ENCODE assay signal across 8 cellular contexts in the genomic region with DNA sequence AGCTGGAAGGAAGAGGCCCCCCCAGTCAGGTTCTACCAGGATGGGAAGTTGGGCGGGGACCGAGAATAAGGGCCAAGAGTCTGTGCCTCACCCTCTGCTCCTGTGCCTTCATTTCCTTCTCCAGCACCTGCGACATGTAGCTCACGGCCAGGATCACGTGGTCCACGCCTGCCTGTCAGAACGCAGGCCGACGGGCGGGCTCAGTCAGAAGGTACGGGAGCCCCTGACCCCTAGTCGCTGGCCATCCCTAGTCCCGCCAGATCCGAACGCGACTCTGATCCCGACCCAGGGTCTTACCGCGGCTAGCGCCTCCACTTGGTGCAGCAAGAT. TPM values are rescaled to one million over a fixed set of nuclear protein-coding genes. Genes with fewer than 3 reads are reported as not detected.
DNase-seq lines count a peak whose midpoint lies in the region; ATAC-seq and TF ChIP-seq lines count a peak whose summit lies in the region.

No MANE protein-coding gene starts in this region.

- CTCF ChIA-PET in PC-9 (lab: Charles Lee) = no interaction called here
- CTCF ChIA-PET in activated naive CD4-positive, alpha-beta T cell treated with anti-CD3 and anti-CD28 coated beads, Interleukin-2, amount 10 ng/mL, durations not matched to agents 7 days and 5 days (lab: Charles Lee) = interaction anchor here (0.6 to 1.2 kb wide), 2 partner anchors 20 to 95 kb away, joined by 3 to 4 read pairs; no protein-coding TSS in a partner anchor

- peaks cover 9% of the 10 kb centered on the region for H3K79me2 ChIP-seq in PC-9 (ENCODE audit: low read depth)

- peak; percentile 28 for DNase-seq in AG08395 (ENCODE audit: low spot score)
- peak; percentile 49 to 55 for DNase-seq in PC-9
- DNase-seq in activated naive CD4-positive, alpha-beta T cell treated with anti-CD3 and anti-CD28 coated beads, Interleukin-2, amount 10 ng/mL, durations not matched to agents 7 days and 5 days = peak; percentile 83
- DNase-seq in Right ventricle myocardium inferior (ENCODE audit: missing footprints) = peak; percentile 81
- DNase-seq in ovary = peak; percentile 51 to 65 (median 60)
- peak; percentile 81 for DNase-seq in ureter (ENCODE audit: low spot score)
- DNase-seq in T1000 (lab: John Stamatoyannopoulos, UW) = no peak

- no peaks in the 10 kb centered on the region for H3K9me2 ChIP-seq in PC-9 (ENCODE audit: insufficient read depth)

- TF ChIP-seq CTCF in PC-9 (conservative IDR thresholded peaks at IDR 0.05) (no peak), ovary (IDR thresholded peaks at IDR 0.05) (no peak)

- peak overlapping the region; percentile 86 for H3K4me3 ChIP-seq in PC-9
- peak overlapping the region; percentile 96 for H3K4me3 ChIP-seq in ovary

- H3K4me2 ChIP-seq in PC-9 = peak overlapping the region; percentile 93

- BruUV-seq in PC-9 (replicated peaks; lab: Mats Ljungman, UMichigan) = no TSS peak

- H3K9me3 Mint-ChIP-seq in activated naive CD4-positive, alpha-beta T cell treated with anti-CD3 and anti-CD28 coated beads, Interleukin-2, amount 10 ng/mL, durations not matched to agents 7 days and 5 days = no peaks in the 10 kb centered on the region

- H3K27ac ChIP-seq in PC-9 = peak overlapping the region; percentile 78
- H3K27ac ChIP-seq in ovary = peak overlapping the region; percentile 68 to 87

- no peak for TF ChIP-seq POLR2A in ovary (IDR thresholded peaks at IDR 0.05)

- H3K36me3 ChIP-seq in PC-9 (ENCODE audit: low read depth) (no peaks in the 10 kb centered on the region), ovary (no peaks in the 10 kb centered on the region)

- no peaks in the 10 kb centered on the region for H3K9me3 ChIP-seq in PC-9 (ENCODE audit: insufficient read depth, low read depth)
- H3K9me3 ChIP-seq in ovary = no peaks in the 10 kb centered on the region

- peak overlapping the region; percentile 98 for H3K27ac Mint-ChIP-seq in activated naive CD4-positive, alpha-beta T cell treated with anti-CD3 and anti-CD28 coated beads, Interleukin-2, amount 10 ng/mL, durations not matched to agents 7 days and 5 days

- H3K27me3 ChIP-seq in PC-9 (ENCODE audit: insufficient read depth, low read depth) (no peaks in the 10 kb centered on the region), ovary (no peaks in the 10 kb centered on the region)

- H3K27me3 Mint-ChIP-seq in activated naive CD4-positive, alpha-beta T cell treated with anti-CD3 and anti-CD28 coated beads, Interleukin-2, amount 10 ng/mL, durations not matched to agents 7 days and 5 days = peaks cover 11% of the 10 kb centered on the region

- peak overlapping the region; percentile 93 for H3K4me3 Mint-ChIP-seq in activated naive CD4-positive, alpha-beta T cell treated with anti-CD3 and anti-CD28 coated beads, Interleukin-2, amount 10 ng/mL, durations not matched to agents 7 days and 5 days

- peaks cover 30% of the 10 kb centered on the region for H3K36me3 Mint-ChIP-seq in activated naive CD4-positive, alpha-beta T cell treated with anti-CD3 and anti-CD28 coated beads, Interleukin-2, amount 10 ng/mL, durations not matched to agents 7 days and 5 days

- intact Hi-C loops in PC-9 (cut with micrococcal nuclease; ENCODE audit: unreplicated experiment) (loop anchor here (2.0 to 5.0 kb wide), 2 partner anchors 50 to 79 kb away; partner anchors contain the start of gene INKA1), Right ventricle myocardium inferior (cut with DNase I) (loop anchor here (5.0 kb wide), 1 partner anchor 564 kb away; no protein-coding TSS in a partner anchor), ovary (cut with DNase I) (loop anchor here in 2 of 4 donors (2.0 to 5.0 kb wide), 2 partner anchors 64 kb away; partner anchors contain the start of gene IP6K1 (in 2 of the 2))

- H3K4me1 Mint-ChIP-seq in activated naive CD4-positive, alpha-beta T cell treated with anti-CD3 and anti-CD28 coated beads, Interleukin-2, amount 10 ng/mL, durations not matched to agents 7 days and 5 days = peaks cover 50% of the 10 kb centered on the region

- POLR2A ChIA-PET in PC-9 (lab: Charles Lee; ENCODE audit: unreplicated experiment) = interaction anchor here (0.5 to 0.7 kb wide), 6 partner anchors 11 to 394 kb away, joined by 3 to 7 read pairs (median 4); partner anchors contain the start of gene MON1A

- no peaks in the 10 kb centered on the region for H4K20me1 ChIP-seq in PC-9 (ENCODE audit: insufficient read depth)

- H3F3A ChIP-seq in PC-9 (ENCODE audit: insufficient read depth, low read depth) = peaks cover 15% of the 10 kb centered on the region; the same call in 1 of the 2 replicates

- TF ChIP-seq EP300 in ovary (IDR thresholded peaks at IDR 0.05) = no peak

- peak; percentile 4 for ATAC-seq in GM21381 (IDR thresholded peaks at IDR 0.05; ENCODE audit: unreplicated experiment)
- ATAC-seq in Right ventricle myocardium inferior = no peak

- H2AFZ ChIP-seq in PC-9 = peak overlapping the region; percentile 73; the same call in 1 of the 2 replicates

- WGBS in ovary, 3 donors = 0 to 1% (median 0%) methylated on average over 20 of the region's 20 CpGs

- peaks cover 13% of the 10 kb centered on the region; the same call in 1 of the 2 replicates for H3K4me1 ChIP-seq in PC-9 (replicated peaks; ENCODE audit: insufficient read depth)
- peaks cover 12% of the 10 kb centered on the region for H3K4me1 ChIP-seq in ovary (ENCODE audit: insufficient read depth)

RNA-seq across cellular contexts. Expression of gene GMPPB, which starts 0.5 kb away (rescaled TPM):
- total RNA-seq in PC-9 (2021) (20.4 and 24.2 TPM in 2 replicates), Right ventricle myocardium inferior (18.1 TPM), ovary (10 to 100 TPM; 14.5 to 38.5 (median 29.2) TPM), ureter (47.2 TPM)
- 1 to 10 TPM; 4.7 to 9.4 TPM for polyA plus RNA-seq in ovary

RNA-seq across cellular contexts. Expression of gene AMIGO3, which starts 3.8 kb away (rescaled TPM):
- total RNA-seq in PC-9 (2021) (1.0 TPM in 1 of 2 replicates, not detected in the other), Right ventricle myocardium inferior (not detected), ovary (1 to 10 TPM in 1 of 7 donors, under 1 TPM in 3, not detected in 3; 0.22 to 2.0 (median 0.31) TPM), ureter (not detected)
- polyA plus RNA-seq in ovary = under 1 TPM in 1 of 2 donors, not detected in 1; 0.77 TPM

RNA-seq across cellular contexts. Expression of gene RNF123, which starts 33.9 kb away (rescaled TPM):
- total RNA-seq in PC-9 (2021) (46.7 and 48.6 TPM in 2 replicates), Right ventricle myocardium inferior (46.1 TPM), ovary (10 to 100 TPM; 15.9 to 37.6 (median 24.0) TPM), ureter (52.8 TPM)
- 10 to 100 TPM; 16.3 to 26.2 TPM for polyA plus RNA-seq in ovary

RNA-seq across cellular contexts. Expression of gene MST1, which starts 34.0 kb away (rescaled TPM):
- total RNA-seq in PC-9 (2021) = 10.4 and 16.8 TPM in 2 replicates
- 4.6 TPM for total RNA-seq in Right ventricle myocardium inferior
- total RNA-seq in ovary = 10 to 100 TPM in 6 of 7 donors, 1 to 10 TPM in 1; 5.2 to 91.0 (median 17.3) TPM
- polyA plus RNA-seq in ovary = 10 to 100 TPM in 1 of 2 donors, 1 to 10 TPM in 1; 3.5 to 31.3 TPM
- 16.6 TPM for total RNA-seq in ureter

RNA-seq across cellular contexts. Expression of gene APEH, which starts 49.1 kb away (rescaled TPM):
- total RNA-seq in PC-9 (2021) (131 TPM in 2 replicates), Right ventricle myocardium inferior (99.5 TPM), ovary (10 to 100 TPM; 33.7 to 90.9 (median 65.1) TPM), ureter (152 TPM)
- polyA plus RNA-seq in ovary = 10 to 100 TPM; 41.6 to 42.8 TPM
